8 cellular contexts compared by ENCODE assay signal in genomic region chr17:10646393-10646990, GRCh38. TPM values are rescaled to one million over a fixed set of nuclear protein-coding genes. Genes with fewer than 3 reads are reported as not detected.
DNase-seq lines count a peak whose midpoint lies in the region; ATAC-seq and TF ChIP-seq lines count a peak whose summit lies in the region.

No MANE protein-coding gene starts in this region.

- H3K9me3 ChIP-seq in Peyer's patch: no peaks in the 10 kb centered on the region

- H3K36me3 ChIP-seq in Peyer's patch: peaks cover 0 to 13% (median 0%) of the 10 kb centered on the region in 3 donors

- no peak for ATAC-seq in GM18909 (IDR thresholded peaks at IDR 0.05; ENCODE audit: poor library complexity, unreplicated experiment)

- H3K27me3 ChIP-seq in Peyer's patch: no peaks in the 10 kb centered on the region

- no peak overlapping the region for H3K4me3 ChIP-seq in Peyer's patch
- H3K4me3 ChIP-seq in fibroblast of the aortic adventitia (ENCODE audit: low read depth, low read length): no peak overlapping the region

- TF ChIP-seq CTCF in GM10266 (IDR thresholded peaks at IDR 0.05; ENCODE audit: control insufficient read depth, insufficient read depth, low read depth, missing control alignments) (peak; percentile 83), Peyer's patch (IDR thresholded peaks at IDR 0.05) (peak; percentile 55 to 87 (median 80)), fibroblast of the aortic adventitia (IDR thresholded peaks at IDR 0.05; ENCODE audit: insufficient read depth, low read length) (peak; percentile 93)

- H3K27ac ChIP-seq in Peyer's patch: no peak overlapping the region

- no peaks in the 10 kb centered on the region for H3K4me1 ChIP-seq in Peyer's patch

- DNase-seq in GM10266 (ENCODE audit: extremely low spot score) (peak; percentile 67), HS-5 (ENCODE audit: low read depth) (peak; percentile 9), Peyer's patch (peak; percentile 67 to 88 (median 80)), activated T-helper 1 cell treated with Interleukin-2 at 50 U/mL for 16 hours (ENCODE audit: low read depth) (peak; percentile 54), fibroblast of the aortic adventitia (ENCODE audit: low read depth) (peak; percentile 85), nucleus accumbens (lab: John Stamatoyannopoulos, UW) (peak in 46 of 56 donors; percentile 4 to 78 (median 30)), superior temporal gyrus (ENCODE audit: extremely low spot score) (peak; percentile 84)

- no peak for TF ChIP-seq POLR2A in Peyer's patch (IDR thresholded peaks at IDR 0.05)

RNA-seq across cellular contexts. Expression of gene MYH3, which starts 10.6 kb away (rescaled TPM):
- total RNA-seq in Peyer's patch (10 to 100 TPM in 2 of 4 donors, 1 to 10 TPM in 2; 3.7 to 32.2 (median 8.4) TPM), fibroblast of the aortic adventitia (ENCODE audit: low replicate concordance) (0.45 and 1.1 TPM in 2 replicates)

RNA-seq across cellular contexts. Expression of gene SCO1, which starts 50.8 kb away (rescaled TPM):
- total RNA-seq in Peyer's patch (10 to 100 TPM; 12.4 to 28.6 (median 19.5) TPM), fibroblast of the aortic adventitia (ENCODE audit: low replicate concordance) (22.1 and 69.7 TPM in 2 replicates)

RNA-seq across cellular contexts. Expression of gene ADPRM, which starts 50.9 kb away (rescaled TPM):
- 10 to 100 TPM in 2 of 4 donors, 1 to 10 TPM in 2; 6.5 to 20.6 (median 14.0) TPM for total RNA-seq in Peyer's patch
- total RNA-seq in fibroblast of the aortic adventitia (ENCODE audit: low replicate concordance): 9.3 and 18.3 TPM in 2 replicates

Comparison
In these comparisons a context has a peak if more than half of its experiments do, and no peak if none do; other contexts are left out.
1. DNase-seq: peak in every context shown above with its lines; median percentile 85 in fibroblast of the aortic adventitia; 84 in superior temporal gyrus; 80 in Peyer's patch; 67 in GM10266; 54 in activated T-helper 1 cell treated with Interleukin-2 at 50 U/mL for 16 hours; 30 in nucleus accumbens; 9 in HS-5.